Comparison of ENCODE assay signal across 13 cellular contexts in genomic region chr5:96142786-96143434, GRCh38.
A peak's percentile ranks its signal among the peaks of the same experiment; 100 is the strongest.
DNase-seq lines count a peak whose midpoint lies in the region; ATAC-seq and TF ChIP-seq lines count a peak whose summit lies in the region.
"Had no signal": no experiment of that assay in that cellular context is flagged by ENCODE, and none has a peak within 500 bp of the region (broad histone marks: within the 10 kb centered on the region; RNA-seq: fewer than 3 reads in every experiment).

No MANE protein-coding gene starts in this region.

- H3K27me3 Mint-ChIP-seq in T-helper 2 cell treated with Interferon-gamma antibody and Interleukin-4, amounts not matched to agents 5 μg/mL and 100 μg/mL, for 36 hours (ENCODE audit: low read depth): no peaks in the 10 kb centered on the region

- peak; percentile 69 for DNase-seq in AG09319 (ENCODE audit: extremely low read depth, low read depth)
- peak; percentile 75 for DNase-seq in HFF-Myc (ENCODE audit: extremely low read depth, low read depth)
- peak; percentile 20 for DNase-seq in choroid plexus epithelial cell (ENCODE audit: low read depth)
- no peak for DNase-seq in left colon
- no peak for DNase-seq in T-helper 2 cell treated with Interferon-gamma antibody and Interleukin-4, amounts not matched to agents 5 μg/mL and 100 μg/mL, for 36 hours (ENCODE audit: low spot score)
- no peak for DNase-seq in superior temporal gyrus (ENCODE audit: extremely low spot score)
- DNase-seq in 8988T: no peak
- DNase-seq: activated T-cell treated with anti-CD3 and anti-CD28 coated beads for 4 hours; islet precursor cell; NCI-H2029; stimulated activated CD4-positive, alpha-beta T cell treated with anti-CD3 and anti-CD28 coated beads, Interleukin-1b, Interleukin-23, amount 100 ng/mL, for 48 hours had no signal

- intact Hi-C loops in left colon (cut with DNase I, micrococcal nuclease): no loop called here

- H3K4me3 Mint-ChIP-seq in T-helper 2 cell treated with Interferon-gamma antibody and Interleukin-4, amounts not matched to agents 5 μg/mL and 100 μg/mL, for 36 hours: no peak overlapping the region

- H3K4me3 ChIP-seq in HFF-Myc (replicated peaks; ENCODE audit: low read depth, low read length): no peak overlapping the region
- no peak overlapping the region for H3K4me3 ChIP-seq in choroid plexus epithelial cell (ENCODE audit: low read depth, low read length)
- H3K4me3 ChIP-seq: coronary artery had no signal

- no peaks in the 10 kb centered on the region for H3K36me3 Mint-ChIP-seq in T-helper 2 cell treated with Interferon-gamma antibody and Interleukin-4, amounts not matched to agents 5 μg/mL and 100 μg/mL, for 36 hours (ENCODE audit: low read depth)

- TF ChIP-seq CTCF in AG09319 (IDR thresholded peaks at IDR 0.05; ENCODE audit: low read depth, low read length) (no peak), HFF-Myc (IDR thresholded peaks at IDR 0.05; ENCODE audit: low read depth, low read length, missing control alignments) (no peak), choroid plexus epithelial cell (conservative IDR thresholded peaks at IDR 0.05; ENCODE audit: low read depth, low read length) (no peak)

- no peak overlapping the region for H3K27ac Mint-ChIP-seq in T-helper 2 cell treated with Interferon-gamma antibody and Interleukin-4, amounts not matched to agents 5 μg/mL and 100 μg/mL, for 36 hours

- H3K4me1 Mint-ChIP-seq in T-helper 2 cell treated with Interferon-gamma antibody and Interleukin-4, amounts not matched to agents 5 μg/mL and 100 μg/mL, for 36 hours (ENCODE audit: low read depth): peaks cover 3% of the 10 kb centered on the region

- ATAC-seq in left colon (peak; percentile 69), GM19395 (IDR thresholded peaks at IDR 0.05; ENCODE audit: unreplicated experiment) (no peak)

- H3K9me3 Mint-ChIP-seq in T-helper 2 cell treated with Interferon-gamma antibody and Interleukin-4, amounts not matched to agents 5 μg/mL and 100 μg/mL, for 36 hours: no peaks in the 10 kb centered on the region

Comparison
In these comparisons a context has a peak if more than half of its experiments do, and no peak if none do; other contexts are left out.
1. DNase-seq: peak in AG09319 (single experiment), HFF-Myc (single experiment) and choroid plexus epithelial cell (single experiment); none in left colon (0 of 2), T-helper 2 cell treated with Interferon-gamma antibody and Interleukin-4, amounts not matched to agents 5 μg/mL and 100 μg/mL, for 36 hours (single experiment), superior temporal gyrus (single experiment) and 8988T (single experiment).